ENCODE assay signal across 1 cellular context in genomic region chr2:54955674-54956391, GRCh38.
TF ChIP-seq lines count a peak whose summit lies in the region.

No MANE protein-coding gene starts in this region.

TF ChIP-seq in K562, 482 proteins besides CTCF, POLR2A, EP300 and RAD21 (continued from another document and continues in another):
- TF ChIP-seq ZNF639 (CRISPR knock-in tag; conservative IDR thresholded peaks at IDR 0.05 in 1 of 2, IDR thresholded peaks at IDR 0.05 in 1 of 2) (peak in 1 of 2 experiments; percentile 83; a peak in 2 of 4 replicates), THAP12 (CRISPR knock-in tag; IDR thresholded peaks at IDR 0.05) (no peak), CREM (IDR thresholded peaks at IDR 0.05; ENCODE audit: low read depth) (peak; percentile 9; the same call in 1 of the 2 replicates), ZFX (CRISPR knock-in tag; IDR thresholded peaks at IDR 0.05) (peak; percentile 39; the same call in 1 of the 2 replicates), DPF2 (IDR thresholded peaks at IDR 0.05) (peak; percentile 84), ZNF224 (CRISPR knock-in tag; IDR thresholded peaks at IDR 0.05) (no peak), EZH2 (IDR thresholded peaks at IDR 0.05; ENCODE audit: borderline replicate concordance, low read depth, low read length) (no peak), NFE2 (IDR thresholded peaks at IDR 0.05; ENCODE audit: low read depth) (peak; percentile 82), KLF1 (tag; IDR thresholded peaks at IDR 0.05) (0 out of 2 replicates have a peak, but pooled peaks have one; percentile 12), ZNF134 (CRISPR knock-in tag; conservative IDR thresholded peaks at IDR 0.05) (no peak), RREB1 (CRISPR knock-in tag; IDR thresholded peaks at IDR 0.05) (0 out of 2 replicates have a peak, but pooled peaks have one; percentile 66), YY1 (IDR thresholded peaks at IDR 0.05; ENCODE audit: borderline replicate concordance in 1 of 3, control insufficient read depth in 1 of 3, extremely low read depth in 1 of 3, insufficient read depth in 3 of 3, insufficient read length in 1 of 3, insufficient replicate concordance in 2 of 3, low read depth in 1 of 3, low read length in 2 of 3) (peak in 1 of 3 experiments; percentile 17), MGA (IDR thresholded peaks at IDR 0.05) (peak; percentile 42), BRCA1 (IDR thresholded peaks at IDR 0.05) (no peak), BRCA1 (CRISPR knock-in tag; IDR thresholded peaks at IDR 0.05) (no peak), E2F1 (CRISPR knock-in tag; IDR thresholded peaks at IDR 0.05) (no peak), ZNF449 (CRISPR knock-in tag; IDR thresholded peaks at IDR 0.05) (0 out of 2 replicates have a peak, but pooled peaks have one; percentile 55), MTA3 (IDR thresholded peaks at IDR 0.05; ENCODE audit: borderline replicate concordance) (0 out of 2 replicates have a peak, but pooled peaks have one; percentile 62), ARID2 (IDR thresholded peaks at IDR 0.05) (no peak), C11orf30 (IDR thresholded peaks at IDR 0.05; ENCODE audit: low read depth) (peak; percentile 77), JUND (IDR thresholded peaks at IDR 0.05; ENCODE audit: borderline replicate concordance, low read depth, low read length) (peak; percentile 67), JUND (tag; IDR thresholded peaks at IDR 0.05; ENCODE audit: borderline replicate concordance, low read depth, low read length) (peak; percentile 50; the same call in 2 of the 3 replicates), NONO (IDR thresholded peaks at IDR 0.05; ENCODE audit: low read depth in 2 of 2, low read length in 1 of 2) (0 out of 4 replicates have a peak, but pooled peaks of 1 of the 2 experiments have one; percentile 35), NR2C1 (IDR thresholded peaks at IDR 0.05) (peak; percentile 89), NR2C1 (tag; IDR thresholded peaks at IDR 0.05) (peak; percentile 88), SPI1 (IDR thresholded peaks at IDR 0.05; ENCODE audit: borderline replicate concordance, low read depth, low read length) (no peak), THRA (IDR thresholded peaks at IDR 0.05) (no peak), MAFF (IDR thresholded peaks at IDR 0.05; ENCODE audit: low read length) (peak; percentile 35; the same call in 1 of the 2 replicates), L3MBTL2 (IDR thresholded peaks at IDR 0.05) (peak; percentile 55), ZNF583 (CRISPR knock-in tag; IDR thresholded peaks at IDR 0.05) (peak; percentile 63; the same call in 1 of the 2 replicates)
